25 cellular contexts compared by ENCODE assay signal in genomic region chr10:31932838-31933237, GRCh38. TPM values are rescaled to one million over a fixed set of nuclear protein-coding genes. Genes with fewer than 3 reads are reported as not detected.
A peak's percentile ranks its signal among the peaks of the same experiment; 100 is the strongest.
DNase-seq lines count a peak whose midpoint lies in the region; ATAC-seq and TF ChIP-seq lines count a peak whose summit lies in the region.
"Had no signal": no experiment of that assay in that cellular context is flagged by ENCODE, and none has a peak within 500 bp of the region (broad histone marks: within the 10 kb centered on the region; RNA-seq: fewer than 3 reads in every experiment).

No MANE protein-coding gene starts in this region.

- no peak overlapping the region for H3K9ac ChIP-seq in mammary epithelial cell (ENCODE audit: insufficient read depth, low read length)

- no peak overlapping the region for H3K4me2 ChIP-seq in mammary epithelial cell (ENCODE audit: insufficient read depth, low read depth, low read length)
- H3K4me2 ChIP-seq: GM23338 had no signal

- BruUV-seq in mammary epithelial cell (replicated peaks; lab: Mats Ljungman, UMichigan) (no TSS peak), MCF 10A (replicated peaks; lab: Mats Ljungman, UMichigan) (no TSS peak)

- no peaks in the 10 kb centered on the region for H3K27me3 ChIP-seq in mammary epithelial cell (ENCODE audit: insufficient read depth, low read length)
- H3K27me3 ChIP-seq: SJSA1 had no signal

- no peak overlapping the region for H3K27ac ChIP-seq in mammary epithelial cell (ENCODE audit: insufficient read depth, low read depth, low read length)
- H3K27ac ChIP-seq: SJSA1 had no signal

- in situ Hi-C loops in mammary epithelial cell (cut with MboI; ENCODE audit: low sequenced_read_pairs in 2 of 2): no loop called here

- H3K36me3 Mint-ChIP-seq in MCF 10A (ENCODE audit: insufficient read depth, unreplicated experiment): no peaks in the 10 kb centered on the region
- H3K36me3 Mint-ChIP-seq in activated CD4-positive, alpha-beta T cell treated with anti-CD3 and anti-CD28 coated beads, Interleukin-2, amount 10 ng/mL, durations not matched to agents 24 days and 14 days (ENCODE audit: low read depth): no peaks in the 10 kb centered on the region
- H3K36me3 Mint-ChIP-seq: T-cell had no signal

- H3K27me3 Mint-ChIP-seq in MCF 10A (ENCODE audit: insufficient read depth, unreplicated experiment): no peaks in the 10 kb centered on the region
- H3K27me3 Mint-ChIP-seq in activated CD4-positive, alpha-beta T cell treated with anti-CD3 and anti-CD28 coated beads, Interleukin-2, amount 10 ng/mL, durations not matched to agents 24 days and 14 days: peaks cover 7% of the 10 kb centered on the region
- H3K27me3 Mint-ChIP-seq: T-cell had no signal

- H3K9me3 ChIP-seq in mammary epithelial cell (replicated peaks; ENCODE audit: insufficient read depth, low read length): no peaks in the 10 kb centered on the region

- H3K27ac Mint-ChIP-seq in MCF 10A (ENCODE audit: low read depth, unreplicated experiment): no peak overlapping the region
- H3K27ac Mint-ChIP-seq in activated CD4-positive, alpha-beta T cell treated with anti-CD3 and anti-CD28 coated beads, Interleukin-2, amount 10 ng/mL, durations not matched to agents 24 days and 14 days: no peak overlapping the region
- H3K27ac Mint-ChIP-seq: GM23338, T-cell had no signal

- H3K4me3 ChIP-seq in mammary epithelial cell (replicated peaks in 1 of 3; ENCODE audit: insufficient read depth in 1 of 3, low read depth in 2 of 3, low read length in 3 of 3) (no peak overlapping the region), choroid plexus epithelial cell (ENCODE audit: low read depth, low read length) (no peak overlapping the region)
- H3K4me3 ChIP-seq: GM23338, K562, SJSA1 had no signal

- H2AFZ ChIP-seq in mammary epithelial cell (ENCODE audit: low read depth, low read length): no peak overlapping the region
- H2AFZ ChIP-seq: GM23338 had no signal

- H4K20me1 ChIP-seq in mammary epithelial cell (ENCODE audit: insufficient read depth, low read length): no peaks in the 10 kb centered on the region

- peaks cover 14% of the 10 kb centered on the region for H3K4me1 Mint-ChIP-seq in MCF 10A (ENCODE audit: insufficient read depth, unreplicated experiment)
- H3K4me1 Mint-ChIP-seq in activated CD4-positive, alpha-beta T cell treated with anti-CD3 and anti-CD28 coated beads, Interleukin-2, amount 10 ng/mL, durations not matched to agents 24 days and 14 days: peaks cover 13% of the 10 kb centered on the region

- CTCF ChIA-PET in mammary epithelial cell (lab: Charles Lee; ENCODE audit: low non-redundant PET): no interaction called here
- CTCF ChIA-PET in MCF 10A (lab: Yijun Ruan, JAX): interaction anchor here (0.9 kb wide), 1 partner anchor 71 kb away, joined by 3 read pairs; no protein-coding TSS in a partner anchor

- peaks cover 14% of the 10 kb centered on the region for H3K79me2 ChIP-seq in mammary epithelial cell (ENCODE audit: insufficient read depth, low read length)

- no peaks in the 10 kb centered on the region for H3K36me3 ChIP-seq in mammary epithelial cell (ENCODE audit: insufficient read depth, low read length)

- H3K4me3 Mint-ChIP-seq in MCF 10A (ENCODE audit: unreplicated experiment): no peak overlapping the region
- H3K4me3 Mint-ChIP-seq in activated CD4-positive, alpha-beta T cell treated with anti-CD3 and anti-CD28 coated beads, Interleukin-2, amount 10 ng/mL, durations not matched to agents 24 days and 14 days: no peak overlapping the region
- H3K4me3 Mint-ChIP-seq: GM23338, T-cell had no signal

- dilution Hi-C loops in mammary epithelial cell (cut with HindIII; ENCODE audit: low sequenced_read_pairs): no loop called here

- DNase-seq in mammary epithelial cell: peak; percentile 44
- no peak for DNase-seq in MCF 10A (ENCODE audit: unreplicated experiment)
- peak; percentile 48 for DNase-seq in M059J (ENCODE audit: low read depth)
- DNase-seq in choroid plexus epithelial cell (ENCODE audit: low read depth): peak; percentile 46
- DNase-seq in kidney tubule cell (ENCODE audit: low spot score): peak; percentile 39
- no peak for DNase-seq in activated CD4-positive, alpha-beta T cell treated with anti-CD3 and anti-CD28 coated beads, Interleukin-2, amount 10 ng/mL, durations not matched to agents 24 days and 14 days
- DNase-seq in stimulated activated CD4-positive, alpha-beta T cell treated with anti-CD3 and anti-CD28 coated beads, Interleukin-12 subunit alpha, Interleukin-12 subunit beta, amount 100 ng/mL, for 4 hours: no peak
- DNase-seq: 8988T, Calu3, HCEC 1CT, Kasumi-1, MM.1S, NCI-H1092 treated with DMSO at 0.1 percent for 48 hours, NCI-H1436, NCI-H187, NCI-H2081 treated with DMSO at 0.1 percent for 48 hours, NCI-H2171, NCI-H524, NCI-H774, Right ventricle myocardium superior, T-cell had no signal

- peaks cover 32% of the 10 kb centered on the region for H3K4me1 ChIP-seq in mammary epithelial cell (ENCODE audit: insufficient read depth, low read length)

- TF ChIP-seq CTCF in mammary epithelial cell (conservative IDR thresholded peaks at IDR 0.05 in 1 of 2, IDR thresholded peaks at IDR 0.05 in 1 of 2; ENCODE audit: extremely low read depth in 1 of 2, insufficient read depth in 1 of 2, low read depth in 1 of 2, low read length in 2 of 2) (no peak), MCF 10A (IDR thresholded peaks at IDR 0.05; ENCODE audit: unreplicated experiment) (no peak), choroid plexus epithelial cell (conservative IDR thresholded peaks at IDR 0.05; ENCODE audit: low read depth, low read length) (no peak)

- ATAC-seq in GM21390 (IDR thresholded peaks at IDR 0.05; ENCODE audit: unreplicated experiment): no peak
- ATAC-seq: GM23338, K562, T-cell had no signal

- H3K9me3 Mint-ChIP-seq in MCF 10A (ENCODE audit: unreplicated experiment): no peaks in the 10 kb centered on the region
- no peaks in the 10 kb centered on the region for H3K9me3 Mint-ChIP-seq in activated CD4-positive, alpha-beta T cell treated with anti-CD3 and anti-CD28 coated beads, Interleukin-2, amount 10 ng/mL, durations not matched to agents 24 days and 14 days
- H3K9me3 Mint-ChIP-seq: GM23338, T-cell had no signal

- intact Hi-C loops in mammary epithelial cell (cut with micrococcal nuclease): no loop called here
- intact Hi-C loops in MCF 10A (cut with micrococcal nuclease): no loop called here
- intact Hi-C loops in activated CD4-positive, alpha-beta T cell treated with anti-CD3 and anti-CD28 coated beads, Interleukin-2, amount 10 ng/mL, durations not matched to agents 24 days and 14 days (cut with micrococcal nuclease): loop anchor here (5.0 kb wide), 1 partner anchor 71 kb away; no protein-coding TSS in a partner anchor

- POLR2A ChIA-PET in MCF 10A (lab: Yijun Ruan, JAX): interaction anchor here (1.2 to 1.5 kb wide), 3 partner anchors 12 to 73 kb away, joined by 3 to 5 read pairs (median 5); no protein-coding TSS in a partner anchor

RNA-seq across cellular contexts. Expression of gene ARHGAP12, which starts 4.2 kb away (rescaled TPM):
- total RNA-seq in mammary epithelial cell (10 to 100 TPM; 26.0 to 38.8 TPM), MCF 10A (2022) (25.8 and 26.0 TPM in 2 replicates)
- polyA plus RNA-seq in mammary epithelial cell: 10.3 TPM
- 20.9 TPM for polyA minus RNA-seq in mammary epithelial cell
- total RNA-seq in M059J (2014; rRNA removed; shearing (Covaris generic)): 16.5 and 17.4 TPM in 2 replicates
- total RNA-seq in activated CD4-positive, alpha-beta T cell treated with anti-CD3 and anti-CD28 coated beads, Interleukin-2, amount 10 ng/mL, durations not matched to agents 24 days and 14 days: 3.6 and 3.7 TPM in 2 replicates

Comparison
In these comparisons a context has a peak if more than half of its experiments do, and no peak if none do; other contexts are left out.
1. DNase-seq: peak in mammary epithelial cell (single experiment), M059J (single experiment), choroid plexus epithelial cell (single experiment) and kidney tubule cell (single experiment); none in MCF 10A (single experiment), activated CD4-positive, alpha-beta T cell treated with anti-CD3 and anti-CD28 coated beads, Interleukin-2, amount 10 ng/mL, durations not matched to agents 24 days and 14 days (single experiment) and stimulated activated CD4-positive, alpha-beta T cell treated with anti-CD3 and anti-CD28 coated beads, Interleukin-12 subunit alpha, Interleukin-12 subunit beta, amount 100 ng/mL, for 4 hours (single experiment).